9 cellular contexts compared by ENCODE assay signal in genomic region chr10:373516-374309, GRCh38.
DNase-seq lines count a peak whose midpoint lies in the region; ATAC-seq and TF ChIP-seq lines count a peak whose summit lies in the region.
"Had no signal": no experiment of that assay in that cellular context is flagged by ENCODE, and none has a peak within 500 bp of the region (broad histone marks: within the 10 kb centered on the region; RNA-seq: fewer than 3 reads in every experiment).

No MANE protein-coding gene starts in this region.

- CTCF ChIA-PET in mammary epithelial cell (lab: Charles Lee; ENCODE audit: low non-redundant PET): no interaction called here

- TF ChIP-seq CTCF in mammary epithelial cell (conservative IDR thresholded peaks at IDR 0.05 in 1 of 2, IDR thresholded peaks at IDR 0.05 in 1 of 2; ENCODE audit: extremely low read depth in 1 of 2, insufficient read depth in 1 of 2, low read depth in 1 of 2, low read length in 2 of 2): no peak
- TF ChIP-seq CTCF in mesothelial cell of epicardium (IDR thresholded peaks at IDR 0.05; ENCODE audit: unreplicated experiment): no peak
- TF ChIP-seq CTCF in natural killer cell (IDR thresholded peaks at IDR 0.05): no peak

- dilution Hi-C loops in mammary epithelial cell (cut with HindIII; ENCODE audit: low sequenced_read_pairs): no loop called here

- intact Hi-C loops in mammary epithelial cell (cut with micrococcal nuclease) (no loop called here), natural killer cell (cut with micrococcal nuclease) (no loop called here)

- BruUV-seq in mammary epithelial cell (replicated peaks; lab: Mats Ljungman, UMichigan): no TSS peak

- no peak overlapping the region for H3K4me2 ChIP-seq in mammary epithelial cell (ENCODE audit: insufficient read depth, low read depth, low read length)

- no peaks in the 10 kb centered on the region for H3K79me2 ChIP-seq in mammary epithelial cell (ENCODE audit: insufficient read depth, low read length)

- H3K27me3 Mint-ChIP-seq in mesothelial cell of epicardium (ENCODE audit: low read depth): no peaks in the 10 kb centered on the region
- peaks cover 9 to 23% of the 10 kb centered on the region in 2 donors for H3K27me3 Mint-ChIP-seq in natural killer cell (ENCODE audit: low read depth in 2 of 2)
- H3K27me3 Mint-ChIP-seq: T-helper 17 cell had no signal

- DNase-seq in AG08395 (ENCODE audit: low spot score) (peak; percentile 29), MG63 (peak; percentile 17), mammary epithelial cell (peak; percentile 62), mesothelial cell of epicardium (ENCODE audit: low spot score in 2 of 2, unreplicated experiment in 2 of 2) (peak in 1 of 2 experiments; percentile 66), natural killer cell (no peak), COLO668 (lab: John Stamatoyannopoulos, UW; ENCODE audit: unreplicated experiment) (no peak), RKO (ENCODE audit: low spot score) (no peak)
- DNase-seq: T-helper 17 cell had no signal

- H3K27me3 ChIP-seq in MG63 (no peaks in the 10 kb centered on the region), mammary epithelial cell (ENCODE audit: insufficient read depth, low read length) (no peaks in the 10 kb centered on the region)

- H3K9me3 Mint-ChIP-seq in mesothelial cell of epicardium (peaks cover 8% of the 10 kb centered on the region), natural killer cell (no peaks in the 10 kb centered on the region)

- H3K36me3 Mint-ChIP-seq in mesothelial cell of epicardium (peaks cover 16% of the 10 kb centered on the region), natural killer cell (no peaks in the 10 kb centered on the region)

- H3K4me1 ChIP-seq in mammary epithelial cell (ENCODE audit: insufficient read depth, low read length): no peaks in the 10 kb centered on the region

- H3K9me3 ChIP-seq in MG63 (no peaks in the 10 kb centered on the region), mammary epithelial cell (replicated peaks; ENCODE audit: insufficient read depth, low read length) (peaks cover 31% of the 10 kb centered on the region)

- ATAC-seq in natural killer cell (no peak), HG03135 (IDR thresholded peaks at IDR 0.05; ENCODE audit: unreplicated experiment) (no peak)
- ATAC-seq: T-helper 17 cell had no signal

- peaks cover 12% of the 10 kb centered on the region for H3K36me3 ChIP-seq in MG63
- H3K36me3 ChIP-seq in mammary epithelial cell (ENCODE audit: insufficient read depth, low read length): no peaks in the 10 kb centered on the region

- H3K27ac Mint-ChIP-seq in mesothelial cell of epicardium (peak overlapping the region; percentile 96), natural killer cell (no peak overlapping the region)
- H3K27ac Mint-ChIP-seq: T-helper 17 cell had no signal

- H3K9ac ChIP-seq in mammary epithelial cell (ENCODE audit: insufficient read depth, low read length): no peak overlapping the region

- no peak overlapping the region for H2AFZ ChIP-seq in mammary epithelial cell (ENCODE audit: low read depth, low read length)

- H3K4me1 Mint-ChIP-seq in mesothelial cell of epicardium (peaks cover 80% of the 10 kb centered on the region), natural killer cell (peaks cover 11 to 16% of the 10 kb centered on the region in 2 donors)
- H3K4me1 Mint-ChIP-seq: T-helper 17 cell had no signal

- H3K27ac ChIP-seq in mammary epithelial cell (ENCODE audit: insufficient read depth, low read depth, low read length): no peak overlapping the region

- H4K20me1 ChIP-seq in mammary epithelial cell (ENCODE audit: insufficient read depth, low read length): no peaks in the 10 kb centered on the region

- H3K4me3 ChIP-seq in MG63: no peak overlapping the region
- H3K4me3 ChIP-seq in mammary epithelial cell (replicated peaks in 1 of 3; ENCODE audit: insufficient read depth in 1 of 3, low read depth in 2 of 3, low read length in 3 of 3): no peak overlapping the region

- H3K4me3 Mint-ChIP-seq in mesothelial cell of epicardium (no peak overlapping the region), natural killer cell (no peak overlapping the region)
- H3K4me3 Mint-ChIP-seq: T-helper 17 cell had no signal

- in situ Hi-C loops in mammary epithelial cell (cut with MboI; ENCODE audit: low sequenced_read_pairs in 2 of 2): no loop called here

- 29% methylated on average over 8 of the region's 8 CpGs for WGBS in mammary epithelial cell (ENCODE audit: low coverage, missing lambda C conversion rate)

Comparison
In these comparisons a context has a peak if more than half of its experiments do, and no peak if none do; other contexts are left out.
1. DNase-seq: peak in AG08395 (single experiment), MG63 (single experiment) and mammary epithelial cell (single experiment); none in natural killer cell (single experiment), COLO668 (single experiment) and RKO (single experiment).